Comparison of ENCODE assay signal across 1 cellular context in genomic region chr1:160437432-160438319, GRCh38.
TF ChIP-seq lines count a peak whose summit lies in the region.

No MANE protein-coding gene starts in this region.

TF ChIP-seq in GM23338, 12 proteins besides CTCF, POLR2A, EP300 and RAD21 (continued from another document):
- TF ChIP-seq ZNF462 (CRISPR knock-in tag; IDR thresholded peaks at IDR 0.05) (no peak), ZNF331 (CRISPR knock-in tag; IDR thresholded peaks at IDR 0.05; ENCODE audit: low read depth) (no peak)
